ENCODE assay signal across 30 cellular contexts in the genomic region with DNA sequence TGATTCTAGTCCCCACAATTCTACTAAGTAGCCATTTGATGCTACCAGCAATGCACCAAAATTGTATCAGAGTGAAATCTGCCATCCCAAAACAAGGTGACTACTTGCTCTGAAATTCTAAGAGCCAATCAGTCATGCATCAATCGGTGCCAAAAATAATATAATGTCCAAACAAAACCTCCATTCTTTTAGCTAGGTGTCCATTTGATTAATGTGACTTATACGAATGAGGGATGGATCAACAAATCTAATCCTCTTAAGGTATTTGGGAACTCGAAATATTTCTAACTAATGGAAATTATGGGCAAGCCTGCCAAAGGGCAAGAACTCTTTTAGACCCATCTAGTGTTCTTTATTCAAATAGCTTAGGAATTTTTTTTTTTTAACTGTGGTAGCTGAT.
A peak's percentile ranks its signal among the peaks of the same experiment; 100 is the strongest.
DNase-seq lines count a peak whose midpoint lies in the region; ATAC-seq and TF ChIP-seq lines count a peak whose summit lies in the region.
"Had no signal": no experiment of that assay in that cellular context is flagged by ENCODE, and none has a peak within 500 bp of the region (broad histone marks: within the 10 kb centered on the region; RNA-seq: fewer than 3 reads in every experiment).

No MANE protein-coding gene starts in this region.

- H3K27ac Mint-ChIP-seq in CD4-positive, alpha-beta T cell = no peak overlapping the region
- H3K27ac Mint-ChIP-seq in GM23338 = no peak overlapping the region
- H3K27ac Mint-ChIP-seq: activated naive CD4-positive, alpha-beta T cell treated with anti-CD3 and anti-CD28 coated beads, Interleukin-2, amount 50 U/mL, for 24 hours; activated T-helper 2 cell treated with anti-CD3 and anti-CD28 coated beads, Interferon-gamma antibody, Interleukin-2, Interleukin-4, amounts not matched to agents 10 μg/mL and 5 μg/mL and 100 μg/mL, durations not matched to agents 14 hours and 24 hours and 36 hours; H9; memory B cell; nephron progenitor cell had no signal

- no peak for TF ChIP-seq RAD21 in Ishikawa (IDR thresholded peaks at IDR 0.05; ENCODE audit: low read depth)

- no peaks in the 10 kb centered on the region for H3K4me1 ChIP-seq in GM23338 (ENCODE audit: insufficient read depth)
- H3K4me1 ChIP-seq: pancreas, transverse colon had no signal

- no peaks in the 10 kb centered on the region for H3K27me3 Mint-ChIP-seq in CD4-positive, alpha-beta T cell
- H3K27me3 Mint-ChIP-seq in GM23338 (ENCODE audit: insufficient read depth, low read depth, poor library complexity) = peaks cover 2% of the 10 kb centered on the region
- H3K27me3 Mint-ChIP-seq: activated naive CD4-positive, alpha-beta T cell treated with anti-CD3 and anti-CD28 coated beads, Interleukin-2, amount 50 U/mL, for 24 hours; effector memory CD8-positive, alpha-beta T cell; memory B cell had no signal

- H2AFZ ChIP-seq in GM23338 = no peak overlapping the region

- intact Hi-C loops in CD4-positive, alpha-beta T cell (cut with DNase I, micrococcal nuclease) = loop anchor here in 1 of 2 experiments (5.0 kb wide), 1 partner anchor 71 kb away; no protein-coding TSS in a partner anchor

- H3K4me1 Mint-ChIP-seq in CD4-positive, alpha-beta T cell (ENCODE audit: low read depth) = peaks cover 38% of the 10 kb centered on the region
- H3K4me1 Mint-ChIP-seq in GM23338 = peaks cover 12% of the 10 kb centered on the region

- H3K9me3 Mint-ChIP-seq in CD4-positive, alpha-beta T cell = no peaks in the 10 kb centered on the region
- no peaks in the 10 kb centered on the region for H3K9me3 Mint-ChIP-seq in GM23338
- H3K9me3 Mint-ChIP-seq: activated naive CD4-positive, alpha-beta T cell treated with anti-CD3 and anti-CD28 coated beads, Interleukin-2, amount 50 U/mL, for 24 hours; activated T-helper 2 cell treated with anti-CD3 and anti-CD28 coated beads, Interferon-gamma antibody, Interleukin-2, Interleukin-4, amounts not matched to agents 10 μg/mL and 5 μg/mL and 100 μg/mL, durations not matched to agents 14 hours and 24 hours and 36 hours; effector memory CD8-positive, alpha-beta T cell; H9; memory B cell; nephron progenitor cell had no signal

- no peaks in the 10 kb centered on the region for H3K79me2 ChIP-seq in GM23338 (replicated peaks; ENCODE audit: insufficient read depth)

- H3K4me3 ChIP-seq in WERI-Rb-1 (ENCODE audit: low read depth, low read length) (no peak overlapping the region), fibroblast of mammary gland (ENCODE audit: control insufficient read depth, low read depth, low read length) (no peak overlapping the region), GM23338 (no peak overlapping the region)
- H3K4me3 ChIP-seq: pancreas, spleen, stomach, transverse colon had no signal

- no peaks in the 10 kb centered on the region for H3K36me3 Mint-ChIP-seq in CD4-positive, alpha-beta T cell (ENCODE audit: low read depth)
- no peaks in the 10 kb centered on the region for H3K36me3 Mint-ChIP-seq in GM23338 (ENCODE audit: low read depth)
- H3K36me3 Mint-ChIP-seq: activated naive CD4-positive, alpha-beta T cell treated with anti-CD3 and anti-CD28 coated beads, Interleukin-2, amount 50 U/mL, for 24 hours; memory B cell had no signal

- H3K36me3 ChIP-seq in WERI-Rb-1 (no peaks in the 10 kb centered on the region), GM23338 (ENCODE audit: insufficient read depth) (no peaks in the 10 kb centered on the region)
- H3K36me3 ChIP-seq: pancreas, transverse colon had no signal

- TF ChIP-seq CTCF in WERI-Rb-1 (IDR thresholded peaks at IDR 0.05; ENCODE audit: low read depth, low read length) (no peak), fibroblast of mammary gland (conservative IDR thresholded peaks at IDR 0.05; ENCODE audit: control insufficient read depth, insufficient read depth, low read depth, low read length) (no peak), GM23338 (conservative IDR thresholded peaks at IDR 0.05; ENCODE audit: low read depth in 2 of 2) (no peak)
- no peak for TF ChIP-seq CTCF in CD4-positive, alpha-beta T cell (IDR thresholded peaks at IDR 0.05)

- TF ChIP-seq EP300 in Ishikawa (IDR thresholded peaks at IDR 0.05; ENCODE audit: borderline replicate concordance) = no peak

- no peaks in the 10 kb centered on the region for H3K9me3 ChIP-seq in WERI-Rb-1 (ENCODE audit: severe bottlenecking)
- H3K9me3 ChIP-seq in CD4-positive, alpha-beta T cell (ENCODE audit: control insufficient read depth, low read length) = no peaks in the 10 kb centered on the region
- H3K9me3 ChIP-seq: pancreas, spleen, stomach, transverse colon had no signal

- POLR2A ChIA-PET in CD4-positive, alpha-beta T cell (lab: Charles Lee) = interaction anchor here (0.6 kb wide), 1 partner anchor 151 kb away, joined by 3 read pairs; no protein-coding TSS in a partner anchor

- DNase-seq in COLO829 (ENCODE audit: low spot score) (peak; percentile 63), WERI-Rb-1 (no peak), fibroblast of mammary gland (ENCODE audit: low read depth) (peak; percentile 11), GM03348 (ENCODE audit: low spot score) (no peak), GM23338 (ENCODE audit: low spot score) (no peak)
- DNase-seq in CD4-positive, alpha-beta T cell = no peak
- DNase-seq: activated CD4-positive, alpha-beta T cell treated with anti-CD3 and anti-CD28 coated beads for 48 hours; activated T-cell treated with anti-CD3 and anti-CD28 coated beads for 4 hours; amniotic stem cell; cortex of kidney; effector memory CD8-positive, alpha-beta T cell; glutamatergic neuron; H9; KG1; MM.1S; NCI-H1105 treated with DMSO at 0.1 percent for 48 hours; NCI-H1930; NCI-H526 treated with DMSO at 0.1 percent for 48 hours; nephron progenitor cell; pancreas; retina; spleen; stimulated activated CD4-positive, alpha-beta T cell treated with anti-CD3 and anti-CD28 coated beads, Interleukin-2, amount 100 ng/mL, for 24 hours; stomach; transverse colon had no signal

- CTCF ChIA-PET in CD4-positive, alpha-beta T cell (lab: Charles Lee) = no interaction called here

- no peak for TF ChIP-seq POLR2A in GM18505 (IDR thresholded peaks at IDR 0.05; ENCODE audit: borderline replicate concordance, extremely low read depth, insufficient read depth, insufficient read length)

- no peak overlapping the region for H3K4me3 Mint-ChIP-seq in CD4-positive, alpha-beta T cell
- no peak overlapping the region for H3K4me3 Mint-ChIP-seq in GM23338
- H3K4me3 Mint-ChIP-seq: activated naive CD4-positive, alpha-beta T cell treated with anti-CD3 and anti-CD28 coated beads, Interleukin-2, amount 50 U/mL, for 24 hours; effector memory CD8-positive, alpha-beta T cell; H9; memory B cell; nephron progenitor cell had no signal

- no peaks in the 10 kb centered on the region for H3F3A ChIP-seq in GM23338 (replicated peaks; ENCODE audit: low read depth)

- no peaks in the 10 kb centered on the region for H3K27me3 ChIP-seq in WERI-Rb-1 (ENCODE audit: insufficient read depth, low read depth, severe bottlenecking)
- H3K27me3 ChIP-seq in CD4-positive, alpha-beta T cell (ENCODE audit: control insufficient read depth, insufficient read depth, low read length) = no peaks in the 10 kb centered on the region
- no peaks in the 10 kb centered on the region for H3K27me3 ChIP-seq in GM23338 (ENCODE audit: insufficient read depth)
- H3K27me3 ChIP-seq: pancreas, spleen, stomach, transverse colon had no signal

- peak overlapping the region; percentile 4; the same call in 1 of the 2 replicates for H3K27ac ChIP-seq in WERI-Rb-1
- no peak overlapping the region for H3K27ac ChIP-seq in CD4-positive, alpha-beta T cell (ENCODE audit: low read depth, low read length)
- no peak overlapping the region for H3K27ac ChIP-seq in GM23338 (ENCODE audit: low read depth)
- H3K27ac ChIP-seq: pancreas, spleen, stomach, transverse colon had no signal

- ATAC-seq in CD4-positive, alpha-beta T cell (ENCODE audit: poor library complexity) = no peak
- no peak for ATAC-seq in GM23338
- no peak for ATAC-seq in GM18505 (IDR thresholded peaks at IDR 0.05; ENCODE audit: unreplicated experiment)
- ATAC-seq: effector memory CD8-positive, alpha-beta T cell had no signal

- H3K4me2 ChIP-seq in GM23338 = no peak overlapping the region

- H3K9me2 ChIP-seq in GM23338 (ENCODE audit: insufficient read depth) = no peaks in the 10 kb centered on the region

- H4K20me1 ChIP-seq in GM23338 (replicated peaks; ENCODE audit: insufficient read depth) = no peaks in the 10 kb centered on the region

TF ChIP-seq in Ishikawa, 13 proteins besides CTCF, POLR2A, EP300 and RAD21:
- TF ChIP-seq CREB1 (IDR thresholded peaks at IDR 0.05; ENCODE audit: low read depth) (no peak), TEAD4 (IDR thresholded peaks at IDR 0.05) (no peak), NFIC (IDR thresholded peaks at IDR 0.05) (peak; percentile 34; the same call in 1 of the 2 replicates)

Comparison
In these comparisons a context has a peak if more than half of its experiments do, and no peak if none do; other contexts are left out.
1. DNase-seq: peak in COLO829 (single experiment) and fibroblast of mammary gland (single experiment); none in WERI-Rb-1 (single experiment), CD4-positive, alpha-beta T cell (0 of 10), GM03348 (single experiment) and GM23338 (single experiment).